1 cellular context compared by ENCODE assay signal in genomic region chr2:86199834-86200177, GRCh38.
TF ChIP-seq lines count a peak whose summit lies in the region.

No MANE protein-coding gene starts in this region.

TF ChIP-seq in HepG2, 621 proteins besides CTCF, POLR2A, EP300 and RAD21 (continued from another document):
- TF ChIP-seq ZNF281 (CRISPR knock-in tag; IDR thresholded peaks at IDR 0.05; ENCODE audit: borderline replicate concordance) (no peak), ZNF264 (CRISPR knock-in tag; IDR thresholded peaks at IDR 0.05) (0 out of 2 replicates have a peak, but pooled peaks have one; percentile 9), FOXJ3 (CRISPR knock-in tag; IDR thresholded peaks at IDR 0.05; ENCODE audit: borderline replicate concordance) (peak; percentile 22; the same call in 1 of the 2 replicates), SATB2 (CRISPR knock-in tag; IDR thresholded peaks at IDR 0.05) (0 out of 2 replicates have a peak, but pooled peaks have one; percentile 14)
- TF ChIP-seq, protein P1, sequence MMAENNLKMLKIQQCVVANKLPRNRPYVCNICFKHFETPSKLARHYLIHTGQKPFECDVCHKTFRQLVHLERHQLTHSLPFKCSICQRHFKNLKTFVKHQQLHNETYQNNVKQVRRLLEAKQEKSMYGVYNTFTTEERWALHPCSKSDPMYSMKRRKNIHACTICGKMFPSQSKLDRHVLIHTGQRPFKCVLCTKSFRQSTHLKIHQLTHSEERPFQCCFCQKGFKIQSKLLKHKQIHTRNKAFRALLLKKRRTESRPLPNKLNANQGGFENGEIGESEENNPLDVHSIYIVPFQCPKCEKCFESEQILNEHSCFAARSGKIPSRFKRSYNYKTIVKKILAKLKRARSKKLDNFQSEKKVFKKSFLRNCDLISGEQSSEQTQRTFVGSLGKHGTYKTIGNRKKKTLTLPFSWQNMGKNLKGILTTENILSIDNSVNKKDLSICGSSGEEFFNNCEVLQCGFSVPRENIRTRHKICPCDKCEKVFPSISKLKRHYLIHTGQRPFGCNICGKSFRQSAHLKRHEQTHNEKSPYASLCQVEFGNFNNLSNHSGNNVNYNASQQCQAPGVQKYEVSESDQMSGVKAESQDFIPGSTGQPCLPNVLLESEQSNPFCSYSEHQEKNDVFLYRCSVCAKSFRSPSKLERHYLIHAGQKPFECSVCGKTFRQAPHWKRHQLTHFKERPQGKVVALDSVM (CRISPR knock-in tag; IDR thresholded peaks at IDR 0.05): peak; percentile 4
- TF ChIP-seq, protein P2, sequence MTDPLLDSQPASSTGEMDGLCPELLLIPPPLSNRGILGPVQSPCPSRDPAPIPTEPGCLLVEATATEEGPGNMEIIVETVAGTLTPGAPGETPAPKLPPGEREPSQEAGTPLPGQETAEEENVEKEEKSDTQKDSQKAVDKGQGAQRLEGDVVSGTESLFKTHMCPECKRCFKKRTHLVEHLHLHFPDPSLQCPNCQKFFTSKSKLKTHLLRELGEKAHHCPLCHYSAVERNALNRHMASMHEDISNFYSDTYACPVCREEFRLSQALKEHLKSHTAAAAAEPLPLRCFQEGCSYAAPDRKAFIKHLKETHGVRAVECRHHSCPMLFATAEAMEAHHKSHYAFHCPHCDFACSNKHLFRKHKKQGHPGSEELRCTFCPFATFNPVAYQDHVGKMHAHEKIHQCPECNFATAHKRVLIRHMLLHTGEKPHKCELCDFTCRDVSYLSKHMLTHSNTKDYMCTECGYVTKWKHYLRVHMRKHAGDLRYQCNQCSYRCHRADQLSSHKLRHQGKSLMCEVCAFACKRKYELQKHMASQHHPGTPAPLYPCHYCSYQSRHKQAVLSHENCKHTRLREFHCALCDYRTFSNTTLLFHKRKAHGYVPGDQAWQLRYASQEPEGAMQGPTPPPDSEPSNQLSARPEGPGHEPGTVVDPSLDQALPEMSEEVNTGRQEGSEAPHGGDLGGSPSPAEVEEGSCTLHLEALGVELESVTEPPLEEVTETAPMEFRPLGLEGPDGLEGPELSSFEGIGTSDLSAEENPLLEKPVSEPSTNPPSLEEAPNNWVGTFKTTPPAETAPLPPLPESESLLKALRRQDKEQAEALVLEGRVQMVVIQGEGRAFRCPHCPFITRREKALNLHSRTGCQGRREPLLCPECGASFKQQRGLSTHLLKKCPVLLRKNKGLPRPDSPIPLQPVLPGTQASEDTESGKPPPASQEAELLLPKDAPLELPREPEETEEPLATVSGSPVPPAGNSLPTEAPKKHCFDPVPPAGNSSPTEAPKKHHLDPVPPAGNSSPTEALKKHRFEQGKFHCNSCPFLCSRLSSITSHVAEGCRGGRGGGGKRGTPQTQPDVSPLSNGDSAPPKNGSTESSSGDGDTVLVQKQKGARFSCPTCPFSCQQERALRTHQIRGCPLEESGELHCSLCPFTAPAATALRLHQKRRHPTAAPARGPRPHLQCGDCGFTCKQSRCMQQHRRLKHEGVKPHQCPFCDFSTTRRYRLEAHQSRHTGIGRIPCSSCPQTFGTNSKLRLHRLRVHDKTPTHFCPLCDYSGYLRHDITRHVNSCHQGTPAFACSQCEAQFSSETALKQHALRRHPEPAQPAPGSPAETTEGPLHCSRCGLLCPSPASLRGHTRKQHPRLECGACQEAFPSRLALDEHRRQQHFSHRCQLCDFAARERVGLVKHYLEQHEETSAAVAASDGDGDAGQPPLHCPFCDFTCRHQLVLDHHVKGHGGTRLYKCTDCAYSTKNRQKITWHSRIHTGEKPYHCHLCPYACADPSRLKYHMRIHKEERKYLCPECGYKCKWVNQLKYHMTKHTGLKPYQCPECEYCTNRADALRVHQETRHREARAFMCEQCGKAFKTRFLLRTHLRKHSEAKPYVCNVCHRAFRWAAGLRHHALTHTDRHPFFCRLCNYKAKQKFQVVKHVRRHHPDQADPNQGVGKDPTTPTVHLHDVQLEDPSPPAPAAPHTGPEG (CRISPR knock-in tag; IDR thresholded peaks at IDR 0.05): 0 out of 2 replicates have a peak, but pooled peaks have one; percentile 25
- TF ChIP-seq, protein P3, sequence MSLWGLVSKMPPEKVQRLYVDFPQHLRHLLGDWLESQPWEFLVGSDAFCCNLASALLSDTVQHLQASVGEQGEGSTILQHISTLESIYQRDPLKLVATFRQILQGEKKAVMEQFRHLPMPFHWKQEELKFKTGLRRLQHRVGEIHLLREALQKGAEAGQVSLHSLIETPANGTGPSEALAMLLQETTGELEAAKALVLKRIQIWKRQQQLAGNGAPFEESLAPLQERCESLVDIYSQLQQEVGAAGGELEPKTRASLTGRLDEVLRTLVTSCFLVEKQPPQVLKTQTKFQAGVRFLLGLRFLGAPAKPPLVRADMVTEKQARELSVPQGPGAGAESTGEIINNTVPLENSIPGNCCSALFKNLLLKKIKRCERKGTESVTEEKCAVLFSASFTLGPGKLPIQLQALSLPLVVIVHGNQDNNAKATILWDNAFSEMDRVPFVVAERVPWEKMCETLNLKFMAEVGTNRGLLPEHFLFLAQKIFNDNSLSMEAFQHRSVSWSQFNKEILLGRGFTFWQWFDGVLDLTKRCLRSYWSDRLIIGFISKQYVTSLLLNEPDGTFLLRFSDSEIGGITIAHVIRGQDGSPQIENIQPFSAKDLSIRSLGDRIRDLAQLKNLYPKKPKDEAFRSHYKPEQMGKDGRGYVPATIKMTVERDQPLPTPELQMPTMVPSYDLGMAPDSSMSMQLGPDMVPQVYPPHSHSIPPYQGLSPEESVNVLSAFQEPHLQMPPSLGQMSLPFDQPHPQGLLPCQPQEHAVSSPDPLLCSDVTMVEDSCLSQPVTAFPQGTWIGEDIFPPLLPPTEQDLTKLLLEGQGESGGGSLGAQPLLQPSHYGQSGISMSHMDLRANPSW (CRISPR knock-in tag; IDR thresholded peaks at IDR 0.05; ENCODE audit: borderline replicate concordance): 0 out of 2 replicates have a peak, but pooled peaks have one; percentile 10
- TF ChIP-seq, protein P4, sequence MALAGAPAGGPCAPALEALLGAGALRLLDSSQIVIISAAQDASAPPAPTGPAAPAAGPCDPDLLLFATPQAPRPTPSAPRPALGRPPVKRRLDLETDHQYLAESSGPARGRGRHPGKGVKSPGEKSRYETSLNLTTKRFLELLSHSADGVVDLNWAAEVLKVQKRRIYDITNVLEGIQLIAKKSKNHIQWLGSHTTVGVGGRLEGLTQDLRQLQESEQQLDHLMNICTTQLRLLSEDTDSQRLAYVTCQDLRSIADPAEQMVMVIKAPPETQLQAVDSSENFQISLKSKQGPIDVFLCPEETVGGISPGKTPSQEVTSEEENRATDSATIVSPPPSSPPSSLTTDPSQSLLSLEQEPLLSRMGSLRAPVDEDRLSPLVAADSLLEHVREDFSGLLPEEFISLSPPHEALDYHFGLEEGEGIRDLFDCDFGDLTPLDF (CRISPR knock-in tag; IDR thresholded peaks at IDR 0.05): peak; percentile 34; the same call in 1 of the 2 replicates
